In the genomic region with DNA sequence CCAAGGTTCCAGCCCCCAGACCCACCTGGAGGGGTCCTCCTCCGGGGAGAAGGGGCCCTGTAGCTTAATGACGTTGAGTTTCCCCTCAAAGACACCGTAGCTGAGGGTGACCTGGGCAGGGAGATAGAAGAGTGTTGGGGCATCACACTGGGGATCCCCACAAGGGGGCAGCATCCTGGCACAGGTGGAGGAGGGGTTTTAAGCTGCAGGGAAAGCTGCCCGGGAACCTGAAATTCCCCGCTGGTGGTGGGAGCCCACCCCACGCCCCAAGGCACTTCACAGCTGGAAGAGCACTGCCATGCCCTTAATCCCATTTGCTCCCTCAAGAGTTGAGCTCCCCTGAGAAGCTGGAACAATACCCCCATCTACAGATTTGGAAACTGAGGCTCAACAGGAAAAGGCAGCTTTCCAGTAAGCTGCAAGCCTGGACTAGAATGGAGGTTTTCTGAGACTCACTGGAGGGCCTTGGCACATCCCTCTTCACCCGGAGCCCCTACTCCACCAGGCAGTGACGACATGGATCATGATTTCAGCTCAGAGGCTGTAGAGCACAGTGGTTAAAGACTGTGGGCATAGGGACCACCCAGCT, we compare ENCODE assay signal across 8 cellular contexts. TPM values are rescaled to one million over a fixed set of nuclear protein-coding genes. Genes with fewer than 3 reads are reported as not detected.
DNase-seq lines count a peak whose midpoint lies in the region; ATAC-seq and TF ChIP-seq lines count a peak whose summit lies in the region.

No MANE protein-coding gene starts in this region.

- H3K4me1 Mint-ChIP-seq in nephron, result no peaks in the 10 kb centered on the region

- peaks cover 31% of the 10 kb centered on the region for H3K27me3 Mint-ChIP-seq in nephron (ENCODE audit: low read depth)

- H3K27ac Mint-ChIP-seq in nephron, result no peak overlapping the region

- no peaks in the 10 kb centered on the region for H3K36me3 Mint-ChIP-seq in nephron (ENCODE audit: low read depth)

- no peaks in the 10 kb centered on the region for H3K9me3 Mint-ChIP-seq in nephron

- no peak for ATAC-seq in GM21786 (IDR thresholded peaks at IDR 0.05; ENCODE audit: unreplicated experiment)

- in situ Hi-C loops in SK-MEL-5 (cut with HindIII; ENCODE audit: low pct_unique_long_range_greater_than_20kb, low sequenced_read_pairs) (no loop called here), T47D (cut with HindIII; ENCODE audit: low pct_unique_long_range_greater_than_20kb, low sequenced_read_pairs) (no loop called here)

- TF ChIP-seq CTCF in GM12875 (IDR thresholded peaks at IDR 0.05; ENCODE audit: borderline replicate concordance, insufficient read depth, low read depth, low read length), result peak; percentile 60
- TF ChIP-seq CTCF in nephron (IDR thresholded peaks at IDR 0.05; ENCODE audit: unreplicated experiment in 3 of 3), result peak; percentile 21 to 40 (median 24)

- no peak overlapping the region for H3K4me3 ChIP-seq in GM12875 (ENCODE audit: low read depth, low read length)

- no peak overlapping the region for H3K4me3 Mint-ChIP-seq in nephron

- peak; percentile 89 for DNase-seq in 8988T
- peak; percentile 57 for DNase-seq in SK-MEL-5 (ENCODE audit: low read depth, low spot score)
- peak; percentile 35 to 44 for DNase-seq in T47D (ENCODE audit: low read depth in 1 of 2, low spot score in 1 of 2)
- DNase-seq in mesenteric fat pad (ENCODE audit: low spot score), result no peak
- DNase-seq in DMS114 treated with DMSO at 0.1 percent for 48 hours (lab: John Stamatoyannopoulos, UW; ENCODE audit: unreplicated experiment), result no peak

RNA-seq across cellular contexts. Expression of a gene that starts 13.7 kb away (rescaled TPM):
- total RNA-seq in SK-MEL-5 (2014; rRNA removed; shearing (Covaris generic)), result 0.37 TPM in 1 of 2 replicates, not detected in the other
- not detected in 2 replicates for polyA plus RNA-seq in SK-MEL-5 (2015; cell fraction: cytosol; rRNA removed)
- 1.6 TPM in 1 of 2 replicates, not detected in the other for polyA plus RNA-seq in SK-MEL-5 (2015; cell fraction: nucleus; rRNA removed)
- 33.6 TPM for total RNA-seq in mesenteric fat pad

RNA-seq across cellular contexts. Expression of a gene that starts 45.2 kb away (rescaled TPM):
- 0.34 and 0.40 TPM in 2 replicates for total RNA-seq in SK-MEL-5 (2014; rRNA removed; shearing (Covaris generic))
- polyA plus RNA-seq in SK-MEL-5 (2015; cell fraction: cytosol; rRNA removed), result 0.25 and 0.47 TPM in 2 replicates
- polyA plus RNA-seq in SK-MEL-5 (2015; cell fraction: nucleus; rRNA removed), result 0.19 and 0.76 TPM in 2 replicates
- not detected for total RNA-seq in mesenteric fat pad

RNA-seq across cellular contexts. Expression of a gene that starts 46.7 kb away (rescaled TPM):
- total RNA-seq in SK-MEL-5 (2014; rRNA removed; shearing (Covaris generic)), result 2.0 and 3.1 TPM in 2 replicates
- 6.0 TPM in 2 replicates for polyA plus RNA-seq in SK-MEL-5 (2015; cell fraction: cytosol; rRNA removed)
- 9.2 and 10.3 TPM in 2 replicates for polyA plus RNA-seq in SK-MEL-5 (2015; cell fraction: nucleus; rRNA removed)
- total RNA-seq in mesenteric fat pad, result 10.8 TPM

Comparison
In these comparisons a context has a peak if more than half of its experiments do, and no peak if none do; other contexts are left out.
1. DNase-seq: peak in 8988T (single experiment), SK-MEL-5 (single experiment) and T47D (2 of 2); none in mesenteric fat pad (single experiment) and DMS114 treated with DMSO at 0.1 percent for 48 hours (single experiment).
2. RNA of a gene that starts 13.7 kb away (total RNA-seq): 33.6 TPM in mesenteric fat pad (single experiment); 0.37 TPM in SK-MEL-5; every median in the first group is over 10 times any median in the second.